In genomic region chr11:45341379-45341778, GRCh38 we compare ENCODE assay signal across 19 cellular contexts. TPM values are rescaled to one million over a fixed set of nuclear protein-coding genes. Genes with fewer than 3 reads are reported as not detected.
"Had no signal": no experiment of that assay in that cellular context is flagged by ENCODE, and none has a peak within 500 bp of the region (broad histone marks: within the 10 kb centered on the region; RNA-seq: fewer than 3 reads in every experiment).

No MANE protein-coding gene starts in this region.

- H3K4me3 ChIP-seq: gastrocnemius medialis, heart right ventricle, left lung, thoracic aorta had no signal

- H3K36me3 ChIP-seq: gastrocnemius medialis, heart right ventricle, left lung, thoracic aorta had no signal

- ATAC-seq: activated T-helper 17 cell treated with anti-CD3 and anti-CD28 coated beads, Interleukin-2, amount 50 U/mL, for 72 hours; effector memory CD8-positive, alpha-beta T cell; gastrocnemius medialis; heart right ventricle; left lung; stimulated activated effector memory CD8-positive, alpha-beta T cell treated with anti-CD3 and anti-CD28 coated beads, Interleukin-12 subunit alpha, Interleukin-12 subunit beta, amount 100 ng/mL, for 72 hours had no signal

- FAIRE-seq: astrocyte, bronchial epithelial cell, kidney had no signal

- DNase-seq: activated CD4-positive, CD25-positive, alpha-beta regulatory T cell; activated naive CD4-positive, alpha-beta T cell treated with anti-CD3 and anti-CD28 coated beads, Interleukin-2, amount 10 ng/mL, durations not matched to agents 7 days and 5 days; dermis blood vessel endothelial cell; effector memory CD8-positive, alpha-beta T cell; gastrocnemius medialis; heart right ventricle; kidney; left lung; mammary epithelial cell; naive B cell; posterior cingulate gyrus had no signal

- H3K27ac ChIP-seq: gastrocnemius medialis, heart right ventricle, left lung, thoracic aorta had no signal

- H3K9me3 ChIP-seq: gastrocnemius medialis, heart right ventricle, left lung, thoracic aorta had no signal

RNA-seq across cellular contexts. Expression of gene SYT13, which starts 55.2 kb away (rescaled TPM):
- total RNA-seq: activated CD8-positive, alpha-beta memory T cell treated with anti-CD3 and anti-CD28 coated beads for 36 hours; activated T-helper 17 cell treated with anti-CD3 and anti-CD28 coated beads, Interleukin-2, amount 50 U/mL, for 72 hours; bronchial epithelial cell; dermis blood vessel endothelial cell; T-helper 2 cell treated with Interferon-gamma antibody and Interleukin-4, amounts not matched to agents 100 ng/mL and 5 ng/mL, for 36 hours; thoracic aorta; ureter had no signal
- polyA plus RNA-seq: mammary epithelial cell had no signal
